ENCODE assay signal across 1 cellular context in the genomic region with DNA sequence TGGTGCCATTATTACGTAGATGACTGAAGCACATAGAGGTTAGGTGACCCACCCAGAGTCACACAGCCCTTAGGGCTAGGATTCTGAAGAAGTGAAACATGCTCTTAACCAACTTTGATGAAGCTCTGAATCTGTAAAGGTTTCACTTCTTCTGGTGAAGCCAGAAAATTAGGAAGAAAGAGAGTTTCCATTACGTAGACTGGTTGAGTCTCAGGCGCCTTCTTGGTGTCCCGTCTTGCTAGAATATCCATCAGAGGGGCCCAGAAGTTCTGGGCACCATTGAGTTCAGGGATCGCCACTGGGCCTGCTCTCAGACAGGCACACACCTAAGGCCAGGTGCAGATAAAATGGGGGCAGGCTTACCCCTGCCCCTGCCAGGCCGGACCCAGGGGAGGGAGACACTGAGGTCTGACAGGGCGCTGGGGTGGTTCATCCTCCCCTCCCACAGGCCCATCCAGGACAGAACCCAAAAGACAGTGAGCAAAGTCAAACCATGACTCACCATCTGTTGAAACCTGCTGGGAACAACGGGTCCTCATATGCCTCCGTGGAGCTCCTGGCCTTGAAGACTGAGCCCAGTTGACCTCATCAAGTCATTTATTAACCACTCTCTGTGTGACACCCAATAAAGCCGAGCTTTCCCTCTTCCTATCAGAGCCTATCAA.
A peak's percentile ranks its signal among the peaks of the same experiment; 100 is the strongest.
TF ChIP-seq lines count a peak whose summit lies in the region.

No MANE protein-coding gene starts in this region.

TF ChIP-seq in GM12878, 131 proteins besides CTCF, POLR2A, EP300 and RAD21 (continued from another document and continues in another):
- TF ChIP-seq, protein P1, sequence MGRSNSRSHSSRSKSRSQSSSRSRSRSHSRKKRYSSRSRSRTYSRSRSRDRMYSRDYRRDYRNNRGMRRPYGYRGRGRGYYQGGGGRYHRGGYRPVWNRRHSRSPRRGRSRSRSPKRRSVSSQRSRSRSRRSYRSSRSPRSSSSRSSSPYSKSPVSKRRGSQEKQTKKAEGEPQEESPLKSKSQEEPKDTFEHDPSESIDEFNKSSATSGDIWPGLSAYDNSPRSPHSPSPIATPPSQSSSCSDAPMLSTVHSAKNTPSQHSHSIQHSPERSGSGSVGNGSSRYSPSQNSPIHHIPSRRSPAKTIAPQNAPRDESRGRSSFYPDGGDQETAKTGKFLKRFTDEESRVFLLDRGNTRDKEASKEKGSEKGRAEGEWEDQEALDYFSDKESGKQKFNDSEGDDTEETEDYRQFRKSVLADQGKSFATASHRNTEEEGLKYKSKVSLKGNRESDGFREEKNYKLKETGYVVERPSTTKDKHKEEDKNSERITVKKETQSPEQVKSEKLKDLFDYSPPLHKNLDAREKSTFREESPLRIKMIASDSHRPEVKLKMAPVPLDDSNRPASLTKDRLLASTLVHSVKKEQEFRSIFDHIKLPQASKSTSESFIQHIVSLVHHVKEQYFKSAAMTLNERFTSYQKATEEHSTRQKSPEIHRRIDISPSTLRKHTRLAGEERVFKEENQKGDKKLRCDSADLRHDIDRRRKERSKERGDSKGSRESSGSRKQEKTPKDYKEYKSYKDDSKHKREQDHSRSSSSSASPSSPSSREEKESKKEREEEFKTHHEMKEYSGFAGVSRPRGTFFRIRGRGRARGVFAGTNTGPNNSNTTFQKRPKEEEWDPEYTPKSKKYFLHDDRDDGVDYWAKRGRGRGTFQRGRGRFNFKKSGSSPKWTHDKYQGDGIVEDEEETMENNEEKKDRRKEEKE (IDR thresholded peaks at IDR 0.05) = no peak
- TF ChIP-seq, protein P2, sequence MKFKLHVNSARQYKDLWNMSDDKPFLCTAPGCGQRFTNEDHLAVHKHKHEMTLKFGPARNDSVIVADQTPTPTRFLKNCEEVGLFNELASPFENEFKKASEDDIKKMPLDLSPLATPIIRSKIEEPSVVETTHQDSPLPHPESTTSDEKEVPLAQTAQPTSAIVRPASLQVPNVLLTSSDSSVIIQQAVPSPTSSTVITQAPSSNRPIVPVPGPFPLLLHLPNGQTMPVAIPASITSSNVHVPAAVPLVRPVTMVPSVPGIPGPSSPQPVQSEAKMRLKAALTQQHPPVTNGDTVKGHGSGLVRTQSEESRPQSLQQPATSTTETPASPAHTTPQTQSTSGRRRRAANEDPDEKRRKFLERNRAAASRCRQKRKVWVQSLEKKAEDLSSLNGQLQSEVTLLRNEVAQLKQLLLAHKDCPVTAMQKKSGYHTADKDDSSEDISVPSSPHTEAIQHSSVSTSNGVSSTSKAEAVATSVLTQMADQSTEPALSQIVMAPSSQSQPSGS (IDR thresholded peaks at IDR 0.05; ENCODE audit: low read length) = peak; percentile 58
- TF ChIP-seq POU2F2 (IDR thresholded peaks at IDR 0.05; ENCODE audit: borderline replicate concordance, low read depth, low read length) = 0 out of 3 replicates have a peak, but pooled peaks have one; percentile 46
- no peak for TF ChIP-seq FOXM1 (IDR thresholded peaks at IDR 0.05; ENCODE audit: low read depth, low read length)
- TF ChIP-seq RUNX3 (IDR thresholded peaks at IDR 0.05; ENCODE audit: low read length) = peak; percentile 70
- TF ChIP-seq, protein P3, sequence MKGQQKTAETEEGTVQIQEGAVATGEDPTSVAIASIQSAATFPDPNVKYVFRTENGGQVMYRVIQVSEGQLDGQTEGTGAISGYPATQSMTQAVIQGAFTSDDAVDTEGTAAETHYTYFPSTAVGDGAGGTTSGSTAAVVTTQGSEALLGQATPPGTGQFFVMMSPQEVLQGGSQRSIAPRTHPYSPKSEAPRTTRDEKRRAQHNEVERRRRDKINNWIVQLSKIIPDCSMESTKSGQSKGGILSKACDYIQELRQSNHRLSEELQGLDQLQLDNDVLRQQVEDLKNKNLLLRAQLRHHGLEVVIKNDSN (IDR thresholded peaks at IDR 0.05; ENCODE audit: borderline replicate concordance, extremely low read length, insufficient read depth, low read depth, low read length) = no peak
- peak; percentile 90 for TF ChIP-seq DPF2 (IDR thresholded peaks at IDR 0.05)
- TF ChIP-seq, protein P4, sequence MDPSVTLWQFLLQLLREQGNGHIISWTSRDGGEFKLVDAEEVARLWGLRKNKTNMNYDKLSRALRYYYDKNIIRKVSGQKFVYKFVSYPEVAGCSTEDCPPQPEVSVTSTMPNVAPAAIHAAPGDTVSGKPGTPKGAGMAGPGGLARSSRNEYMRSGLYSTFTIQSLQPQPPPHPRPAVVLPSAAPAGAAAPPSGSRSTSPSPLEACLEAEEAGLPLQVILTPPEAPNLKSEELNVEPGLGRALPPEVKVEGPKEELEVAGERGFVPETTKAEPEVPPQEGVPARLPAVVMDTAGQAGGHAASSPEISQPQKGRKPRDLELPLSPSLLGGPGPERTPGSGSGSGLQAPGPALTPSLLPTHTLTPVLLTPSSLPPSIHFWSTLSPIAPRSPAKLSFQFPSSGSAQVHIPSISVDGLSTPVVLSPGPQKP (IDR thresholded peaks at IDR 0.05; ENCODE audit: low read depth, low read length) = no peak
- no peak for TF ChIP-seq RB1 (IDR thresholded peaks at IDR 0.05; ENCODE audit: borderline replicate concordance)
- TF ChIP-seq, protein P5, sequence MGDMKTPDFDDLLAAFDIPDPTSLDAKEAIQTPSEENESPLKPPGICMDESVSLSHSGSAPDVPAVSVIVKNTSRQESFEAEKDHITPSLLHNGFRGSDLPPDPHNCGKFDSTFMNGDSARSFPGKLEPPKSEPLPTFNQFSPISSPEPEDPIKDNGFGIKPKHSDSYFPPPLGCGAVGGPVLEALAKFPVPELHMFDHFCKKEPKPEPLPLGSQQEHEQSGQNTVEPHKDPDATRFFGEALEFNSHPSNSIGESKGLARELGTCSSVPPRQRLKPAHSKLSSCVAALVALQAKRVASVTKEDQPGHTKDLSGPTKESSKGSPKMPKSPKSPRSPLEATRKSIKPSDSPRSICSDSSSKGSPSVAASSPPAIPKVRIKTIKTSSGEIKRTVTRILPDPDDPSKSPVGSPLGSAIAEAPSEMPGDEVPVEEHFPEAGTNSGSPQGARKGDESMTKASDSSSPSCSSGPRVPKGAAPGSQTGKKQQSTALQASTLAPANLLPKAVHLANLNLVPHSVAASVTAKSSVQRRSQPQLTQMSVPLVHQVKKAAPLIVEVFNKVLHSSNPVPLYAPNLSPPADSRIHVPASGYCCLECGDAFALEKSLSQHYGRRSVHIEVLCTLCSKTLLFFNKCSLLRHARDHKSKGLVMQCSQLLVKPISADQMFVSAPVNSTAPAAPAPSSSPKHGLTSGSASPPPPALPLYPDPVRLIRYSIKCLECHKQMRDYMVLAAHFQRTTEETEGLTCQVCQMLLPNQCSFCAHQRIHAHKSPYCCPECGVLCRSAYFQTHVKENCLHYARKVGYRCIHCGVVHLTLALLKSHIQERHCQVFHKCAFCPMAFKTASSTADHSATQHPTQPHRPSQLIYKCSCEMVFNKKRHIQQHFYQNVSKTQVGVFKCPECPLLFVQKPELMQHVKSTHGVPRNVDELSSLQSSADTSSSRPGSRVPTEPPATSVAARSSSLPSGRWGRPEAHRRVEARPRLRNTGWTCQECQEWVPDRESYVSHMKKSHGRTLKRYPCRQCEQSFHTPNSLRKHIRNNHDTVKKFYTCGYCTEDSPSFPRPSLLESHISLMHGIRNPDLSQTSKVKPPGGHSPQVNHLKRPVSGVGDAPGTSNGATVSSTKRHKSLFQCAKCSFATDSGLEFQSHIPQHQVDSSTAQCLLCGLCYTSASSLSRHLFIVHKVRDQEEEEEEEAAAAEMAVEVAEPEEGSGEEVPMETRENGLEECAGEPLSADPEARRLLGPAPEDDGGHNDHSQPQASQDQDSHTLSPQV (IDR thresholded peaks at IDR 0.05) = no peak
- no peak for TF ChIP-seq TAF1 (IDR thresholded peaks at IDR 0.05; ENCODE audit: borderline replicate concordance, low read depth, low read length)
- TF ChIP-seq, protein P6, sequence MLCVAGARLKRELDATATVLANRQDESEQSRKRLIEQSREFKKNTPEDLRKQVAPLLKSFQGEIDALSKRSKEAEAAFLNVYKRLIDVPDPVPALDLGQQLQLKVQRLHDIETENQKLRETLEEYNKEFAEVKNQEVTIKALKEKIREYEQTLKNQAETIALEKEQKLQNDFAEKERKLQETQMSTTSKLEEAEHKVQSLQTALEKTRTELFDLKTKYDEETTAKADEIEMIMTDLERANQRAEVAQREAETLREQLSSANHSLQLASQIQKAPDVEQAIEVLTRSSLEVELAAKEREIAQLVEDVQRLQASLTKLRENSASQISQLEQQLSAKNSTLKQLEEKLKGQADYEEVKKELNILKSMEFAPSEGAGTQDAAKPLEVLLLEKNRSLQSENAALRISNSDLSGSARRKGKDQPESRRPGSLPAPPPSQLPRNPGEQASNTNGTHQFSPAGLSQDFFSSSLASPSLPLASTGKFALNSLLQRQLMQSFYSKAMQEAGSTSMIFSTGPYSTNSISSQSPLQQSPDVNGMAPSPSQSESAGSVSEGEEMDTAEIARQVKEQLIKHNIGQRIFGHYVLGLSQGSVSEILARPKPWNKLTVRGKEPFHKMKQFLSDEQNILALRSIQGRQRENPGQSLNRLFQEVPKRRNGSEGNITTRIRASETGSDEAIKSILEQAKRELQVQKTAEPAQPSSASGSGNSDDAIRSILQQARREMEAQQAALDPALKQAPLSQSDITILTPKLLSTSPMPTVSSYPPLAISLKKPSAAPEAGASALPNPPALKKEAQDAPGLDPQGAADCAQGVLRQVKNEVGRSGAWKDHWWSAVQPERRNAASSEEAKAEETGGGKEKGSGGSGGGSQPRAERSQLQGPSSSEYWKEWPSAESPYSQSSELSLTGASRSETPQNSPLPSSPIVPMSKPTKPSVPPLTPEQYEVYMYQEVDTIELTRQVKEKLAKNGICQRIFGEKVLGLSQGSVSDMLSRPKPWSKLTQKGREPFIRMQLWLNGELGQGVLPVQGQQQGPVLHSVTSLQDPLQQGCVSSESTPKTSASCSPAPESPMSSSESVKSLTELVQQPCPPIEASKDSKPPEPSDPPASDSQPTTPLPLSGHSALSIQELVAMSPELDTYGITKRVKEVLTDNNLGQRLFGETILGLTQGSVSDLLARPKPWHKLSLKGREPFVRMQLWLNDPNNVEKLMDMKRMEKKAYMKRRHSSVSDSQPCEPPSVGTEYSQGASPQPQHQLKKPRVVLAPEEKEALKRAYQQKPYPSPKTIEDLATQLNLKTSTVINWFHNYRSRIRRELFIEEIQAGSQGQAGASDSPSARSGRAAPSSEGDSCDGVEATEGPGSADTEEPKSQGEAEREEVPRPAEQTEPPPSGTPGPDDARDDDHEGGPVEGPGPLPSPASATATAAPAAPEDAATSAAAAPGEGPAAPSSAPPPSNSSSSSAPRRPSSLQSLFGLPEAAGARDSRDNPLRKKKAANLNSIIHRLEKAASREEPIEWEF (IDR thresholded peaks at IDR 0.05; ENCODE audit: insufficient replicate concordance, low read depth, low read length) = no peak
- TF ChIP-seq, protein P7, sequence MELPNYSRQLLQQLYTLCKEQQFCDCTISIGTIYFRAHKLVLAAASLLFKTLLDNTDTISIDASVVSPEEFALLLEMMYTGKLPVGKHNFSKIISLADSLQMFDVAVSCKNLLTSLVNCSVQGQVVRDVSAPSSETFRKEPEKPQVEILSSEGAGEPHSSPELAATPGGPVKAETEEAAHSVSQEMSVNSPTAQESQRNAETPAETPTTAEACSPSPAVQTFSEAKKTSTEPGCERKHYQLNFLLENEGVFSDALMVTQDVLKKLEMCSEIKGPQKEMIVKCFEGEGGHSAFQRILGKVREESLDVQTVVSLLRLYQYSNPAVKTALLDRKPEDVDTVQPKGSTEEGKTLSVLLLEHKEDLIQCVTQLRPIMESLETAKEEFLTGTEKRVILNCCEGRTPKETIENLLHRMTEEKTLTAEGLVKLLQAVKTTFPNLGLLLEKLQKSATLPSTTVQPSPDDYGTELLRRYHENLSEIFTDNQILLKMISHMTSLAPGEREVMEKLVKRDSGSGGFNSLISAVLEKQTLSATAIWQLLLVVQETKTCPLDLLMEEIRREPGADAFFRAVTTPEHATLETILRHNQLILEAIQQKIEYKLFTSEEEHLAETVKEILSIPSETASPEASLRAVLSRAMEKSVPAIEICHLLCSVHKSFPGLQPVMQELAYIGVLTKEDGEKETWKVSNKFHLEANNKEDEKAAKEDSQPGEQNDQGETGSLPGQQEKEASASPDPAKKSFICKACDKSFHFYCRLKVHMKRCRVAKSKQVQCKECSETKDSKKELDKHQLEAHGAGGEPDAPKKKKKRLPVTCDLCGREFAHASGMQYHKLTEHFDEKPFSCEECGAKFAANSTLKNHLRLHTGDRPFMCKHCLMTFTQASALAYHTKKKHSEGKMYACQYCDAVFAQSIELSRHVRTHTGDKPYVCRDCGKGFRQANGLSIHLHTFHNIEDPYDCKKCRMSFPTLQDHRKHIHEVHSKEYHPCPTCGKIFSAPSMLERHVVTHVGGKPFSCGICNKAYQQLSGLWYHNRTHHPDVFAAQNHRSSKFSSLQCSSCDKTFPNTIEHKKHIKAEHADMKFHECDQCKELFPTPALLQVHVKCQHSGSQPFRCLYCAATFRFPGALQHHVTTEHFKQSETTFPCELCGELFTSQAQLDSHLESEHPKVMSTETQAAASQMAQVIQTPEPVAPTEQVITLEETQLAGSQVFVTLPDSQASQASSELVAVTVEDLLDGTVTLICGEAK (IDR thresholded peaks at IDR 0.05; ENCODE audit: borderline replicate concordance) = no peak
- TF ChIP-seq, protein P8, sequence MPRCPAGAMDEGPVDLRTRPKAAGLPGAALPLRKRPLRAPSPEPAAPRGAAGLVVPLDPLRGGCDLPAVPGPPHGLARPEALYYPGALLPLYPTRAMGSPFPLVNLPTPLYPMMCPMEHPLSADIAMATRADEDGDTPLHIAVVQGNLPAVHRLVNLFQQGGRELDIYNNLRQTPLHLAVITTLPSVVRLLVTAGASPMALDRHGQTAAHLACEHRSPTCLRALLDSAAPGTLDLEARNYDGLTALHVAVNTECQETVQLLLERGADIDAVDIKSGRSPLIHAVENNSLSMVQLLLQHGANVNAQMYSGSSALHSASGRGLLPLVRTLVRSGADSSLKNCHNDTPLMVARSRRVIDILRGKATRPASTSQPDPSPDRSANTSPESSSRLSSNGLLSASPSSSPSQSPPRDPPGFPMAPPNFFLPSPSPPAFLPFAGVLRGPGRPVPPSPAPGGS (IDR thresholded peaks at IDR 0.05; ENCODE audit: borderline replicate concordance, insufficient read depth, low read depth, low read length, poor library complexity, severe bottlenecking) = no peak
- TF ChIP-seq BCL11A (IDR thresholded peaks at IDR 0.05; ENCODE audit: low read depth, low read length) = peak; percentile 72; the same call in 1 of the 2 replicates
- TF ChIP-seq, protein P9, sequence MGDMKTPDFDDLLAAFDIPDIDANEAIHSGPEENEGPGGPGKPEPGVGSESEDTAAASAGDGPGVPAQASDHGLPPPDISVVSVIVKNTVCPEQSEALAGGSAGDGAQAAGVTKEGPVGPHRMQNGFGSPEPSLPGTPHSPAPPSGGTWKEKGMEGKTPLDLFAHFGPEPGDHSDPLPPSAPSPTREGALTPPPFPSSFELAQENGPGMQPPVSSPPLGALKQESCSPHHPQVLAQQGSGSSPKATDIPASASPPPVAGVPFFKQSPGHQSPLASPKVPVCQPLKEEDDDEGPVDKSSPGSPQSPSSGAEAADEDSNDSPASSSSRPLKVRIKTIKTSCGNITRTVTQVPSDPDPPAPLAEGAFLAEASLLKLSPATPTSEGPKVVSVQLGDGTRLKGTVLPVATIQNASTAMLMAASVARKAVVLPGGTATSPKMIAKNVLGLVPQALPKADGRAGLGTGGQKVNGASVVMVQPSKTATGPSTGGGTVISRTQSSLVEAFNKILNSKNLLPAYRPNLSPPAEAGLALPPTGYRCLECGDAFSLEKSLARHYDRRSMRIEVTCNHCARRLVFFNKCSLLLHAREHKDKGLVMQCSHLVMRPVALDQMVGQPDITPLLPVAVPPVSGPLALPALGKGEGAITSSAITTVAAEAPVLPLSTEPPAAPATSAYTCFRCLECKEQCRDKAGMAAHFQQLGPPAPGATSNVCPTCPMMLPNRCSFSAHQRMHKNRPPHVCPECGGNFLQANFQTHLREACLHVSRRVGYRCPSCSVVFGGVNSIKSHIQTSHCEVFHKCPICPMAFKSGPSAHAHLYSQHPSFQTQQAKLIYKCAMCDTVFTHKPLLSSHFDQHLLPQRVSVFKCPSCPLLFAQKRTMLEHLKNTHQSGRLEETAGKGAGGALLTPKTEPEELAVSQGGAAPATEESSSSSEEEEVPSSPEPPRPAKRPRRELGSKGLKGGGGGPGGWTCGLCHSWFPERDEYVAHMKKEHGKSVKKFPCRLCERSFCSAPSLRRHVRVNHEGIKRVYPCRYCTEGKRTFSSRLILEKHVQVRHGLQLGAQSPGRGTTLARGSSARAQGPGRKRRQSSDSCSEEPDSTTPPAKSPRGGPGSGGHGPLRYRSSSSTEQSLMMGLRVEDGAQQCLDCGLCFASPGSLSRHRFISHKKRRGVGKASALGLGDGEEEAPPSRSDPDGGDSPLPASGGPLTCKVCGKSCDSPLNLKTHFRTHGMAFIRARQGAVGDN (IDR thresholded peaks at IDR 0.05) = no peak
